In genomic region chrX:70554523-70554922, GRCh38 we compare ENCODE assay signal across 14 cellular contexts.
DNase-seq lines count a peak whose midpoint lies in the region; ATAC-seq and TF ChIP-seq lines count a peak whose summit lies in the region.
"Had no signal": no experiment of that assay in that cellular context is flagged by ENCODE, and none has a peak within 500 bp of the region (broad histone marks: within the 10 kb centered on the region; RNA-seq: fewer than 3 reads in every experiment).

No MANE protein-coding gene starts in this region.

- no peaks in the 10 kb centered on the region for H3K36me3 Mint-ChIP-seq in natural killer cell treated with Interleukin-12 subunit alpha and Interleukin-12 subunit beta and Interleukin-15 and Interleukin-18, amount 100 ng/mL, for 72 hours
- H3K36me3 Mint-ChIP-seq in natural killer cell, result no peaks in the 10 kb centered on the region

- H3K9me3 Mint-ChIP-seq in natural killer cell treated with Interleukin-12 subunit alpha and Interleukin-12 subunit beta and Interleukin-15 and Interleukin-18, amount 100 ng/mL, for 72 hours, result no peaks in the 10 kb centered on the region
- no peaks in the 10 kb centered on the region for H3K9me3 Mint-ChIP-seq in natural killer cell

- H3K4me3 ChIP-seq in fibroblast of pulmonary artery (replicated peaks; ENCODE audit: low read depth, low read length), result no peak overlapping the region
- H3K4me3 ChIP-seq: SJSA1 had no signal

- peak overlapping the region; percentile 53; the same call in 1 of the 2 replicates for H3K27ac ChIP-seq in VCaP
- H3K27ac ChIP-seq: HL-60, RWPE1, SJSA1 had no signal

- intact Hi-C loops in natural killer cell (cut with micrococcal nuclease), result no loop called here

- peak overlapping the region; percentile 7 for H3K4me3 Mint-ChIP-seq in natural killer cell treated with Interleukin-12 subunit alpha and Interleukin-12 subunit beta and Interleukin-15 and Interleukin-18, amount 100 ng/mL, for 72 hours
- H3K4me3 Mint-ChIP-seq in natural killer cell, result no peak overlapping the region

- no peak for TF ChIP-seq CTCF in natural killer cell (IDR thresholded peaks at IDR 0.05)
- peak; percentile 23; the same call in 1 of the 2 replicates for TF ChIP-seq CTCF in VCaP (conservative IDR thresholded peaks at IDR 0.05)
- no peak for TF ChIP-seq CTCF in fibroblast of pulmonary artery (IDR thresholded peaks at IDR 0.05; ENCODE audit: low read length, missing control alignments)

- H3K4me1 Mint-ChIP-seq in natural killer cell treated with Interleukin-12 subunit alpha and Interleukin-12 subunit beta and Interleukin-15 and Interleukin-18, amount 100 ng/mL, for 72 hours (ENCODE audit: low read depth in 2 of 2), result peaks cover 0 to 4% of the 10 kb centered on the region in 2 donors
- no peaks in the 10 kb centered on the region for H3K4me1 Mint-ChIP-seq in natural killer cell

- DNase-seq in natural killer cell treated with Interleukin-12 subunit alpha and Interleukin-12 subunit beta and Interleukin-15 and Interleukin-18, amount 100 ng/mL, for 72 hours (ENCODE audit: low spot score), result no peak
- DNase-seq in natural killer cell (no peak), fibroblast of pulmonary artery (ENCODE audit: low read depth) (peak; percentile 18), superior temporal gyrus (ENCODE audit: extremely low spot score) (peak; percentile 10), cerebellum (ENCODE audit: low spot score) (no peak), HT-29 (ENCODE audit: low spot score) (no peak)
- DNase-seq: NCI-H187 treated with DMSO at 0.1 percent for 48 hours, NCI-H2171, NCI-H446 treated with DMSO at 0.1 percent for 48 hours had no signal

- H3K27me3 Mint-ChIP-seq in natural killer cell treated with Interleukin-12 subunit alpha and Interleukin-12 subunit beta and Interleukin-15 and Interleukin-18, amount 100 ng/mL, for 72 hours, result peaks cover 18 to 22% of the 10 kb centered on the region in 2 donors
- peaks cover 6 to 28% of the 10 kb centered on the region in 2 donors for H3K27me3 Mint-ChIP-seq in natural killer cell (ENCODE audit: low read depth in 2 of 2)

- H3K27ac Mint-ChIP-seq in natural killer cell treated with Interleukin-12 subunit alpha and Interleukin-12 subunit beta and Interleukin-15 and Interleukin-18, amount 100 ng/mL, for 72 hours, result no peak overlapping the region
- no peak overlapping the region for H3K27ac Mint-ChIP-seq in natural killer cell

- ATAC-seq in natural killer cell treated with Interleukin-12 subunit alpha and Interleukin-12 subunit beta and Interleukin-15 and Interleukin-18, amount 100 ng/mL, for 72 hours, result no peak
- ATAC-seq in natural killer cell (no peak), GM18858 (IDR thresholded peaks at IDR 0.05; ENCODE audit: unreplicated experiment) (no peak)

Comparison
In these comparisons a context has a peak if more than half of its experiments do, and no peak if none do; other contexts are left out.
1. DNase-seq: peak in fibroblast of pulmonary artery (single experiment) and superior temporal gyrus (single experiment); none in natural killer cell treated with Interleukin-12 subunit alpha and Interleukin-12 subunit beta and Interleukin-15 and Interleukin-18, amount 100 ng/mL, for 72 hours (single experiment), natural killer cell (single experiment), cerebellum (single experiment) and HT-29 (single experiment).